In the genomic region with DNA sequence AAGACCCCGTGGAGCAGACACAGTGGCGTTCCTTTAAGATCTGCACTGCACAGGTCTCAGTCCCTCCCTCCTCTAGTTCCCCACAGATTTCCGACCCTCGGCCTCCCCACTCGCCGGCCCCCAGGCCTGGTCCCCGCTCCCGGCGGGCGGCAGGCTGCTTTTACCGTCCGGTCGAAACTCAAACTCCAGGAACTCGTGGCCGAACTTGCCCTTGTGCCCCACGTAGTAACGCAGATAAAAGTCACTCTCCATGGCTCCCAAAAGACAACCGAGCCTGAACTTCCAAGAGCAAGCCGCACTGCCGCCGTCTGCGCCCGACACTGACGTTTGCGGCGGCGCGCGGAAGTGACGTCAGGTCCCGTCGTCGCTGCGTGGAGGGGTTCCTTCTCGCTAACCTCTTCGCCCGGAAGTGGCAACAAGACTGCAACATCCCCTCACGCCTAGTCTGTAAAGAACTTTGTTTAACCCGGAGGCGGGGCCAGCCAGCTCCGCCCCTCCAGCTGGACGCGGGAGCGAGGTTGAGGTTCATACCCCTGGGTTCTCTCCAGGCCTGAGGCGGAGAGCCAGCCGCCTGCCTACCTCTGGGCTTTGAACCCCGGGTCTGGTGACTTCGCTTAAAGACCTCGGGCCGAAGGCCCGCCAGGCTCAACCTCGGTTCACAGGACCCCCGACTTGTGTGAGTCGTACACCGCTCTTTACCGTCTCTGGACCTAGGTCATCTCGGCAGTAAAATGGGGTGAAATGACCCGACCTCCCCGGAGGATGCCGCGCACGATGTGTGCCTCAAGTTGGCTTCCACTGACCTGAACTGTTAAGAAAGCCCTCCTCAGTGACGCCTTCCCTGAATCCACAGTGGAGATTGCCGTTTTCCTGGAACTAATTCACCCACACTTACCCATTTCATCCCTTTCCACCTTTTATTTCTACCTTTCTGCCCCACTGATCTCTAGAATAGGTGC, we compare ENCODE assay signal across 8 cellular contexts. TPM values are rescaled to one million over a fixed set of nuclear protein-coding genes. Genes with fewer than 3 reads are reported as not detected.
DNase-seq lines count a peak whose midpoint lies in the region; ATAC-seq and TF ChIP-seq lines count a peak whose summit lies in the region.

A gene (minus strand): TSS at position 322 of the 959 bp plus-strand sequence. CDS start 70 bp downstream, at position 252.

- no peaks in the 10 kb centered on the region for H3K36me3 ChIP-seq in mucosa of descending colon (ENCODE audit: low read depth)

- no peak for TF ChIP-seq CTCF in epithelial cell of esophagus (IDR thresholded peaks at IDR 0.05; ENCODE audit: insufficient read depth, low read depth, low read length, missing control alignments)
- peak; percentile 11 for TF ChIP-seq CTCF in mucosa of descending colon (IDR thresholded peaks at IDR 0.05)

- H3K9me3 Mint-ChIP-seq in IgD-negative memory B cell, result no peaks in the 10 kb centered on the region

- H3K4me3 ChIP-seq in epithelial cell of esophagus (ENCODE audit: low read length) (peak within 1 kb of the TSS; percentile 95), mucosa of descending colon (peak within 1 kb of the TSS; percentile 98)

- DNase-seq in DMS 273 treated with DMSO at 0.1 percent for 48 hours (lab: John Stamatoyannopoulos, UW) (peak; percentile 89), OCI-M2 (lab: John Stamatoyannopoulos, UW; ENCODE audit: unreplicated experiment) (peak; percentile 75), activated T-cell treated with anti-CD3 and anti-CD28 coated beads for 4 hours (peak; percentile 95), epithelial cell of esophagus (ENCODE audit: low read depth) (peak; percentile 95), mucosa of descending colon (peak; percentile 96)
- DNase-seq in stimulated activated CD8-positive, alpha-beta memory T cell treated with anti-CD3 and anti-CD28 coated beads, Interleukin-4, amount 100 ng/mL, for 24 hours (ENCODE audit: low read depth), result peak; percentile 93

- H3K9me3 ChIP-seq in mucosa of descending colon, result no peaks in the 10 kb centered on the region

- ATAC-seq in GM21529 (IDR thresholded peaks at IDR 0.05; ENCODE audit: unreplicated experiment) (peak; percentile 98), mucosa of descending colon (peak; percentile 99)

- peak within 1 kb of the TSS; percentile 96 to 99 (median 98) for H3K4me3 Mint-ChIP-seq in IgD-negative memory B cell

- H3K4me1 ChIP-seq in mucosa of descending colon (ENCODE audit: low read depth), result peaks cover 10% of the 10 kb centered on the region

- no peaks in the 10 kb centered on the region for H3K27me3 Mint-ChIP-seq in IgD-negative memory B cell

- peaks cover 16 to 27% (median 19%) of the 10 kb centered on the region in 3 donors for H3K4me1 Mint-ChIP-seq in IgD-negative memory B cell

- peak within 1 kb of the TSS; percentile 96 to 99 (median 99) for H3K27ac Mint-ChIP-seq in IgD-negative memory B cell

- peaks cover 3% of the 10 kb centered on the region for H3K36me3 Mint-ChIP-seq in IgD-negative memory B cell

- intact Hi-C loops in mucosa of descending colon (cut with DNase I, micrococcal nuclease), result no loop called here

RNA-seq across cellular contexts. Expression of the gene that starts here (rescaled TPM):
- polyA plus RNA-seq in IgD-negative memory B cell, result 98.5 TPM
- 10 to 100 TPM; 30.3 to 36.3 (median 34.9) TPM for total RNA-seq in mucosa of descending colon

Comparison
In these comparisons a context has a peak if more than half of its experiments do, and no peak if none do; other contexts are left out.
1. Peak in every context shown above with its lines: DNase-seq, ATAC-seq and H3K4me3 ChIP-seq.